In genomic region chr5:15621094-15621493, GRCh38 we compare ENCODE assay signal across 19 cellular contexts.
A peak's percentile ranks its signal among the peaks of the same experiment; 100 is the strongest.
DNase-seq lines count a peak whose midpoint lies in the region; TF ChIP-seq lines count a peak whose summit lies in the region.
"Had no signal": no experiment of that assay in that cellular context is flagged by ENCODE, and none has a peak within 500 bp of the region (broad histone marks: within the 10 kb centered on the region; RNA-seq: fewer than 3 reads in every experiment).

No MANE protein-coding gene starts in this region.

- H3K9me3 ChIP-seq in GM23248 (ENCODE audit: low read depth), result no peaks in the 10 kb centered on the region
- H3K9me3 ChIP-seq: A549, body of pancreas, vagina had no signal

- H3K4me3 ChIP-seq in ACC112 (ENCODE audit: low read depth, low read length) (peak overlapping the region; percentile 75), GM23248 (peak overlapping the region; percentile 79), astrocyte of the spinal cord (ENCODE audit: low read depth, low read length) (no peak overlapping the region)
- H3K4me3 ChIP-seq: A549, body of pancreas, GM12878, PC-9, vagina had no signal

- H3K36me3 ChIP-seq in ACC112 (ENCODE audit: insufficient read depth, low read length), result no peaks in the 10 kb centered on the region
- no peaks in the 10 kb centered on the region for H3K36me3 ChIP-seq in GM23248 (ENCODE audit: low read depth)
- H3K36me3 ChIP-seq: vagina had no signal

- H3K9me2 ChIP-seq in GM23248 (ENCODE audit: insufficient read depth), result 0 out of 2 replicates have a peak, but pooled peaks cover 4% of the 10 kb centered on the region

- peaks cover 19% of the 10 kb centered on the region for H3K79me2 ChIP-seq in ACC112 (ENCODE audit: control insufficient read depth, insufficient read depth, low read length, unreplicated experiment)
- peaks cover 53% of the 10 kb centered on the region for H3K79me2 ChIP-seq in GM23248 (ENCODE audit: insufficient read depth)

- H3K27ac ChIP-seq in ACC112 (ENCODE audit: low read depth, low read length) (peak overlapping the region; percentile 96), GM23248 (peak overlapping the region; percentile 92)
- H3K27ac ChIP-seq: A549, body of pancreas, PC-9, vagina had no signal

- peaks cover 22% of the 10 kb centered on the region for H3F3A ChIP-seq in GM23248 (ENCODE audit: insufficient read depth)

- peak overlapping the region; percentile 76 for H3K9ac ChIP-seq in GM23248

- peak overlapping the region; percentile 45 for H2AFZ ChIP-seq in ACC112 (ENCODE audit: low read length, unreplicated experiment)
- H2AFZ ChIP-seq in GM23248, result peak overlapping the region; percentile 55
- H2AFZ ChIP-seq: PC-9 had no signal

- peak; percentile 73 for DNase-seq in GM23248
- DNase-seq in astrocyte of the spinal cord (ENCODE audit: low read depth, low spot score), result peak; percentile 15
- peak; percentile 33 to 46 for DNase-seq in lung microvascular endothelial cell (ENCODE audit: low read depth in 2 of 2)
- no peak for DNase-seq in stimulated activated naive CD4-positive, alpha-beta T cell treated with Interleukin-2 at 50 U/mL for 16 hours (lab: John Stamatoyannopoulos, UW)
- DNase-seq in COLO668 (lab: John Stamatoyannopoulos, UW; ENCODE audit: unreplicated experiment), result no peak
- no peak for DNase-seq in G401 (ENCODE audit: low spot score)
- DNase-seq in NCI-H526 treated with DMSO at 0.1 percent for 48 hours (lab: John Stamatoyannopoulos, UW), result no peak
- DNase-seq: activated CD4-positive, alpha-beta T cell treated with anti-CD3 and anti-CD28 coated beads, Interleukin-2, amount 10 ng/mL, durations not matched to agents 7 days and 5 days; body of pancreas; KBM-7; midbrain; NCI-H1105; NCI-H774; PC-9; stimulated activated CD4-positive, alpha-beta T cell treated with anti-CD3 and anti-CD28 coated beads, Interleukin-15, amount 100 ng/mL, for 24 hours had no signal

- WGBS in GM23248 (ENCODE audit: low coverage in 1 of 2, low lambda C conversion rate in 2 of 2, missing lambda C conversion rate in 2 of 2), 2 experiments, result 4 to 12% methylated on average over 1 of the region's 1 CpG

- H4K20me1 ChIP-seq in GM23248 (ENCODE audit: insufficient read depth), result no peaks in the 10 kb centered on the region

- peaks cover 21% of the 10 kb centered on the region for H3K4me1 ChIP-seq in ACC112 (ENCODE audit: control insufficient read depth, insufficient read depth, low read length, unreplicated experiment)
- H3K4me1 ChIP-seq in GM23248 (ENCODE audit: insufficient read depth), result peaks cover 21% of the 10 kb centered on the region
- H3K4me1 ChIP-seq: A549, body of pancreas, vagina had no signal

- in situ Hi-C loops in GM23248 (cut with MboI), result no loop called here
- in situ Hi-C loops in astrocyte of the spinal cord (cut with HindIII; ENCODE audit: low sequenced_read_pairs), result no loop called here
- in situ Hi-C loops in G401 (cut with HindIII; ENCODE audit: low sequenced_read_pairs), result no loop called here

- TF ChIP-seq CTCF in astrocyte of the spinal cord (IDR thresholded peaks at IDR 0.05; ENCODE audit: low read depth, low read length), result no peak

- H3K4me2 ChIP-seq in GM23248 (ENCODE audit: unreplicated experiment), result peak overlapping the region; percentile 96
- H3K4me2 ChIP-seq: A549, PC-9 had no signal

- no peaks in the 10 kb centered on the region for H3K27me3 ChIP-seq in ACC112 (ENCODE audit: insufficient read depth, low read length)
- no peaks in the 10 kb centered on the region for H3K27me3 ChIP-seq in GM23248 (replicated peaks; ENCODE audit: insufficient read depth)
- H3K27me3 ChIP-seq: body of pancreas, vagina had no signal

Comparison
In these comparisons a context has a peak if more than half of its experiments do, and no peak if none do; other contexts are left out.
1. DNase-seq: peak in GM23248 (single experiment), astrocyte of the spinal cord (single experiment) and lung microvascular endothelial cell (2 of 2); none in stimulated activated naive CD4-positive, alpha-beta T cell treated with Interleukin-2 at 50 U/mL for 16 hours (single experiment), COLO668 (single experiment), G401 (single experiment) and NCI-H526 treated with DMSO at 0.1 percent for 48 hours (single experiment).